Comparison of ENCODE assay signal across 19 cellular contexts in genomic region chr2:78682781-78683180, GRCh38.
"Had no signal": no experiment of that assay in that cellular context is flagged by ENCODE, and none has a peak within 500 bp of the region (broad histone marks: within the 10 kb centered on the region; RNA-seq: fewer than 3 reads in every experiment).

No MANE protein-coding gene starts in this region.

- DNase-seq: cortex of kidney; dorsolateral prefrontal cortex; effector CD8-positive, alpha-beta T cell; gastrocnemius medialis; glutamatergic neuron; kidney; left cardiac atrium; left ventricle myocardium superior; mesenchymal stem cell; naive B cell; psoas muscle; retina; stimulated activated CD4-positive, alpha-beta T cell treated with anti-CD3 and anti-CD28 coated beads, Interleukin-2, amount 100 ng/mL, for 48 hours; stimulated activated naive CD4-positive, alpha-beta T cell treated with Interleukin-2 at 50 U/mL for 16 hours; trophoblast cell had no signal

- ATAC-seq: esophagus mucosa, gastrocnemius medialis, left cardiac atrium, left ventricle myocardium superior, psoas muscle, sciatic nerve had no signal

- H3K27ac ChIP-seq: dorsolateral prefrontal cortex, gastrocnemius medialis, psoas muscle had no signal

- H3K27ac Mint-ChIP-seq: naive B cell, nephron had no signal

- H3K4me1 ChIP-seq: gastrocnemius medialis, psoas muscle had no signal

- H3K4me3 ChIP-seq: dorsolateral prefrontal cortex, gastrocnemius medialis, lung, psoas muscle had no signal

- H3K27me3 ChIP-seq: dorsolateral prefrontal cortex, gastrocnemius medialis had no signal

- FAIRE-seq: kidney had no signal

- H3K4me3 Mint-ChIP-seq: naive B cell, nephron had no signal

- H3K36me3 Mint-ChIP-seq: naive B cell had no signal

- H3K9me3 ChIP-seq: gastrocnemius medialis, psoas muscle had no signal

- H3K4me1 Mint-ChIP-seq: naive B cell, nephron had no signal

- H3K27me3 Mint-ChIP-seq: naive B cell had no signal

- H3K36me3 ChIP-seq: gastrocnemius medialis had no signal
